ENCODE assay signal across 12 cellular contexts in genomic region chr16:82631701-82632685, GRCh38. TPM values are rescaled to one million over a fixed set of nuclear protein-coding genes. Genes with fewer than 3 reads are reported as not detected.
DNase-seq lines count a peak whose midpoint lies in the region; ATAC-seq and TF ChIP-seq lines count a peak whose summit lies in the region.
"Had no signal": no experiment of that assay in that cellular context is flagged by ENCODE, and none has a peak within 500 bp of the region (broad histone marks: within the 10 kb centered on the region; RNA-seq: fewer than 3 reads in every experiment).

No MANE protein-coding gene starts in this region.

- 75% methylated on average over 10 of the region's 10 CpGs for WGBS in right cardiac atrium

- H3K27me3 ChIP-seq in A673 (replicated peaks; ENCODE audit: insufficient read depth, low read depth, low read length, poor library complexity) (peaks cover 36% of the 10 kb centered on the region), right cardiac atrium (ENCODE audit: control insufficient read depth, insufficient read depth) (no peaks in the 10 kb centered on the region)

- H3K36me3 Mint-ChIP-seq in endothelial cell (ENCODE audit: low read depth, unreplicated experiment): no peaks in the 10 kb centered on the region
- no peaks in the 10 kb centered on the region for H3K36me3 Mint-ChIP-seq in activated T-cell treated with anti-CD3 and anti-CD28 coated beads, Interleukin-2, amount 50 U/mL, for 24 hours (ENCODE audit: low read depth)

- POLR2A ChIA-PET in A673 (lab: Charles Lee; ENCODE audit: low non-redundant PET) (no interaction called here), RWPE1 (lab: Yijun Ruan, JAX; ENCODE audit: low non-redundant PET) (no interaction called here)

- intact Hi-C loops in A673 (cut with micrococcal nuclease; ENCODE audit: unreplicated experiment): loop anchor here (10.0 kb wide), 1 partner anchor 687 kb away; no protein-coding TSS in a partner anchor
- intact Hi-C loops in right cardiac atrium (cut with DNase I): loop anchor here in 1 of 4 donors (10.0 kb wide), 1 partner anchor 83 kb away; no protein-coding TSS in a partner anchor

- H3K27ac ChIP-seq in A673 (ENCODE audit: low read depth, low read length, poor library complexity, severe bottlenecking) (no peak overlapping the region), RWPE1 (peak overlapping the region; percentile 99), right cardiac atrium (ENCODE audit: low read length) (peak overlapping the region; percentile 34)
- H3K27ac ChIP-seq: VCaP had no signal

- CTCF ChIA-PET in A673 (lab: Charles Lee): no interaction called here
- CTCF ChIA-PET in RWPE1 (lab: Yijun Ruan, JAX): interaction anchor here (1.6 kb wide), 1 partner anchor 28 kb away, joined by 7 read pairs; no protein-coding TSS in a partner anchor

- DNase-seq in A673 (ENCODE audit: low spot score) (no peak), RWPE1 (ENCODE audit: low spot score) (no peak), right cardiac atrium (no peak), endothelial cell (ENCODE audit: low spot score) (no peak), Ammon's horn (ENCODE audit: low spot score) (no peak)
- DNase-seq in activated T-cell treated with anti-CD3 and anti-CD28 coated beads, Interleukin-2, amount 50 U/mL, for 24 hours: no peak
- DNase-seq: activated naive CD4-positive, alpha-beta T cell treated with anti-CD3 and anti-CD28 coated beads, Interleukin-2, amount 50 U/mL, for 16 hours; MM.1S; NK-92 treated with Interleukin-12 subunit alpha and Interleukin-12 subunit beta, amount 100 ng/mL, for 24 hours had no signal

- H3K9me3 Mint-ChIP-seq in endothelial cell (ENCODE audit: unreplicated experiment): no peaks in the 10 kb centered on the region
- no peaks in the 10 kb centered on the region for H3K9me3 Mint-ChIP-seq in activated T-cell treated with anti-CD3 and anti-CD28 coated beads, Interleukin-2, amount 50 U/mL, for 24 hours

- H3K27ac Mint-ChIP-seq in endothelial cell (ENCODE audit: unreplicated experiment): no peak overlapping the region
- no peak overlapping the region for H3K27ac Mint-ChIP-seq in activated T-cell treated with anti-CD3 and anti-CD28 coated beads, Interleukin-2, amount 50 U/mL, for 24 hours

- ATAC-seq in right cardiac atrium: no peak
- no peak for ATAC-seq in GM18502 (IDR thresholded peaks at IDR 0.05; ENCODE audit: poor library complexity, unreplicated experiment)

- peaks cover 8% of the 10 kb centered on the region for H3K27me3 Mint-ChIP-seq in endothelial cell (ENCODE audit: unreplicated experiment)
- H3K27me3 Mint-ChIP-seq in activated T-cell treated with anti-CD3 and anti-CD28 coated beads, Interleukin-2, amount 50 U/mL, for 24 hours: peaks cover 49% of the 10 kb centered on the region

- H3K4me1 Mint-ChIP-seq in endothelial cell (ENCODE audit: unreplicated experiment): peaks cover 26% of the 10 kb centered on the region
- peaks cover 2% of the 10 kb centered on the region for H3K4me1 Mint-ChIP-seq in activated T-cell treated with anti-CD3 and anti-CD28 coated beads, Interleukin-2, amount 50 U/mL, for 24 hours (ENCODE audit: low read depth)

- H3K36me3 ChIP-seq in A673 (ENCODE audit: insufficient read depth, low read length, poor library complexity, severe bottlenecking): no peaks in the 10 kb centered on the region

- H3K9me3 ChIP-seq in A673 (ENCODE audit: low read depth, low read length, poor library complexity, severe bottlenecking) (no peaks in the 10 kb centered on the region), right cardiac atrium (ENCODE audit: control insufficient read depth, low read length) (no peaks in the 10 kb centered on the region)

- H3K4me1 ChIP-seq in A673 (ENCODE audit: insufficient read depth, low read length, poor library complexity, severe bottlenecking) (no peaks in the 10 kb centered on the region), right cardiac atrium (ENCODE audit: control insufficient read depth, insufficient read depth, low read length) (peaks cover 30% of the 10 kb centered on the region)

- TF ChIP-seq CTCF in A673 (conservative IDR thresholded peaks at IDR 0.05; ENCODE audit: low read depth, low read length): peak; percentile 49
- TF ChIP-seq CTCF in GM12874 (IDR thresholded peaks at IDR 0.05; ENCODE audit: insufficient read depth, low read depth, low read length): peak; percentile 40; the same call in 1 of the 2 replicates
- TF ChIP-seq CTCF in RWPE1 (conservative IDR thresholded peaks at IDR 0.05; ENCODE audit: low read depth): 0 out of 2 replicates have a peak, but pooled peaks have one; percentile 14
- no peak for TF ChIP-seq CTCF in endothelial cell (IDR thresholded peaks at IDR 0.05; ENCODE audit: unreplicated experiment)

- no peak overlapping the region for H3K4me3 Mint-ChIP-seq in endothelial cell (ENCODE audit: unreplicated experiment)
- H3K4me3 Mint-ChIP-seq in activated T-cell treated with anti-CD3 and anti-CD28 coated beads, Interleukin-2, amount 50 U/mL, for 24 hours: no peak overlapping the region

- no TSS peak for BruUV-seq in A673 (replicated peaks; lab: Mats Ljungman, UMichigan)

- H3K4me3 ChIP-seq in A673 (ENCODE audit: low read depth, low read length, poor library complexity, severe bottlenecking) (no peak overlapping the region), right cardiac atrium (ENCODE audit: low read length) (no peak overlapping the region)

RNA-seq across cellular contexts. Expression of gene CDH13, which starts 5.2 kb away (rescaled TPM):
- total RNA-seq in A673 (2021) (1.3 and 2.1 TPM in 2 replicates), right cardiac atrium (100 to 1,000 TPM in 2 of 4 donors, 10 to 100 TPM in 2; 91.9 to 123 (median 103) TPM), endothelial cell (ENCODE audit: unreplicated experiment) (2.3 TPM)
- 20.7 TPM for polyA plus RNA-seq in right cardiac atrium

Comparison
In these comparisons a context has a peak if more than half of its experiments do, and no peak if none do; other contexts are left out.
1. RNA of gene CDH13, which starts 5.2 kb away (total RNA-seq): 91.9 to 123 TPM in right cardiac atrium; 2.3 TPM in endothelial cell (single experiment) and 1.3 to 2.1 TPM in A673; every median in the first group is over 10 times any median in the second.